In genomic region chr22:22912722-22913253, GRCh38 we compare ENCODE assay signal across 20 cellular contexts. TPM values are rescaled to one million over a fixed set of nuclear protein-coding genes. Genes with fewer than 3 reads are reported as not detected.
DNase-seq lines count a peak whose midpoint lies in the region; ATAC-seq and TF ChIP-seq lines count a peak whose summit lies in the region.
"Had no signal": no experiment of that assay in that cellular context is flagged by ENCODE, and none has a peak within 500 bp of the region (broad histone marks: within the 10 kb centered on the region; RNA-seq: fewer than 3 reads in every experiment).

No MANE protein-coding gene starts in this region.

- H3K27ac ChIP-seq in DOHH2 (ENCODE audit: low read depth, low read length): peak overlapping the region; percentile 73; the same call in 1 of the 2 replicates
- H3K27ac ChIP-seq in right atrium auricular region: no peak overlapping the region
- H3K27ac ChIP-seq in neural progenitor cell: no peak overlapping the region
- H3K27ac ChIP-seq: A549, C4-2B, KMS-11 had no signal

- H3K36me3 ChIP-seq in DOHH2 (ENCODE audit: control insufficient read depth, low read length) (no peaks in the 10 kb centered on the region), right atrium auricular region (no peaks in the 10 kb centered on the region), neural progenitor cell (no peaks in the 10 kb centered on the region)

- H3K4me1 Mint-ChIP-seq in activated B cell treated with CpG ODN at 0.5 μM for 24 hours: peaks cover 92% of the 10 kb centered on the region
- peaks cover 83 to 100% (median 96%) of the 10 kb centered on the region in 3 donors for H3K4me1 Mint-ChIP-seq in naive B cell
- H3K4me1 Mint-ChIP-seq in neural progenitor cell: peaks cover 8% of the 10 kb centered on the region
- peaks cover 81 to 100% of the 10 kb centered on the region in 2 donors for H3K4me1 Mint-ChIP-seq in stimulated activated naive B cell treated with anti-CD40 and anti-IgM and Interleukin-4, amounts not matched to agents 10 μg/mL and 1 μg/mL and 100 μg/mL, for 72 hours
- H3K4me1 Mint-ChIP-seq: CD4-positive, alpha-beta memory T cell; H9 had no signal

- H3K9me3 ChIP-seq in DOHH2 (ENCODE audit: control insufficient read depth, insufficient read depth, low read length): no peaks in the 10 kb centered on the region
- H3K9me3 ChIP-seq in right atrium auricular region: no peaks in the 10 kb centered on the region
- H3K9me3 ChIP-seq in neural progenitor cell (ENCODE audit: low read depth): no peaks in the 10 kb centered on the region
- H3K9me3 ChIP-seq: A549 had no signal

- no peaks in the 10 kb centered on the region for H3K9me2 ChIP-seq in DOHH2 (replicated peaks; ENCODE audit: control insufficient read depth, low read length)

- ATAC-seq in activated B cell treated with CpG ODN at 0.5 μM for 24 hours (ENCODE audit: low read depth) (no peak), naive B cell (ENCODE audit: low read depth in 2 of 2) (no peak)
- ATAC-seq in stimulated activated naive B cell treated with anti-CD40 and anti-IgM and Interleukin-4, amounts not matched to agents 10 μg/mL and 1 μg/mL and 100 μg/mL, for 72 hours (replicated peaks): no peak
- ATAC-seq: A549, GM12878 had no signal

- intact Hi-C loops in activated B cell treated with CpG ODN at 0.5 μM for 24 hours (cut with micrococcal nuclease): no loop called here

- H3K79me2 ChIP-seq in DOHH2 (ENCODE audit: control insufficient read depth, low read length): no peaks in the 10 kb centered on the region
- no peaks in the 10 kb centered on the region for H3K79me2 ChIP-seq in neural progenitor cell (ENCODE audit: low read depth)

- no peak overlapping the region for H3K4me3 ChIP-seq in DOHH2 (ENCODE audit: low read length)
- H3K4me3 ChIP-seq in right atrium auricular region: no peak overlapping the region
- no peak overlapping the region for H3K4me3 ChIP-seq in neural progenitor cell
- H3K4me3 ChIP-seq: A549, GM12878 had no signal

- no peak overlapping the region for H3K4me3 Mint-ChIP-seq in activated B cell treated with CpG ODN at 0.5 μM for 24 hours
- peak overlapping the region in 6 of 8 donors; percentile 13 to 81 (median 67) for H3K4me3 Mint-ChIP-seq in naive B cell
- no peak overlapping the region for H3K4me3 Mint-ChIP-seq in neural progenitor cell
- H3K4me3 Mint-ChIP-seq in stimulated activated naive B cell treated with anti-CD40 and anti-IgM and Interleukin-4, amounts not matched to agents 10 μg/mL and 1 μg/mL and 100 μg/mL, for 72 hours: no peak overlapping the region
- H3K4me3 Mint-ChIP-seq: CD4-positive, alpha-beta memory T cell; H9; IgD-negative memory B cell had no signal

- H3K27me3 Mint-ChIP-seq in activated B cell treated with CpG ODN at 0.5 μM for 24 hours (no peaks in the 10 kb centered on the region), naive B cell (no peaks in the 10 kb centered on the region), neural progenitor cell (ENCODE audit: insufficient read depth, low read depth) (peaks cover 5% of the 10 kb centered on the region)
- no peaks in the 10 kb centered on the region for H3K27me3 Mint-ChIP-seq in stimulated activated naive B cell treated with anti-CD40 and anti-IgM and Interleukin-4, amounts not matched to agents 10 μg/mL and 1 μg/mL and 100 μg/mL, for 72 hours

- H3K36me3 Mint-ChIP-seq in activated B cell treated with CpG ODN at 0.5 μM for 24 hours (ENCODE audit: low read depth) (peaks cover 11% of the 10 kb centered on the region), naive B cell (peaks cover 7 to 11% of the 10 kb centered on the region in 2 donors), neural progenitor cell (no peaks in the 10 kb centered on the region)
- H3K36me3 Mint-ChIP-seq in stimulated activated naive B cell treated with anti-CD40 and anti-IgM and Interleukin-4, amounts not matched to agents 10 μg/mL and 1 μg/mL and 100 μg/mL, for 72 hours: peaks cover 11 to 20% of the 10 kb centered on the region in 2 donors
- H3K36me3 Mint-ChIP-seq: CD4-positive, alpha-beta memory T cell had no signal

- H3K27ac Mint-ChIP-seq in activated B cell treated with CpG ODN at 0.5 μM for 24 hours: peak overlapping the region; percentile 85
- H3K27ac Mint-ChIP-seq in naive B cell: peak overlapping the region in 5 of 6 donors; percentile 49 to 96 (median 92)
- H3K27ac Mint-ChIP-seq in neural progenitor cell: no peak overlapping the region
- H3K27ac Mint-ChIP-seq in stimulated activated naive B cell treated with anti-CD40 and anti-IgM and Interleukin-4, amounts not matched to agents 10 μg/mL and 1 μg/mL and 100 μg/mL, for 72 hours: no peak overlapping the region
- H3K27ac Mint-ChIP-seq: CD4-positive, alpha-beta memory T cell; H9 had no signal

- H3K4me1 ChIP-seq in DOHH2 (ENCODE audit: control insufficient read depth, low read length): peaks cover 82% of the 10 kb centered on the region
- no peaks in the 10 kb centered on the region for H3K4me1 ChIP-seq in right atrium auricular region
- H3K4me1 ChIP-seq in neural progenitor cell: no peaks in the 10 kb centered on the region
- H3K4me1 ChIP-seq: A549 had no signal

- H3F3A ChIP-seq in DOHH2 (ENCODE audit: control insufficient read depth, insufficient read depth) (peaks cover 28% of the 10 kb centered on the region), neural progenitor cell (ENCODE audit: low read depth) (no peaks in the 10 kb centered on the region)

- no peak overlapping the region for H2AFZ ChIP-seq in neural progenitor cell (replicated peaks)

- H3K4me2 ChIP-seq in DOHH2 (ENCODE audit: low read length) (no peak overlapping the region), neural progenitor cell (no peak overlapping the region)
- H3K4me2 ChIP-seq: A549, KMS-11 had no signal

- H3K9ac ChIP-seq in neural progenitor cell: no peak overlapping the region
- H3K9ac ChIP-seq: KMS-11 had no signal

- DNase-seq in activated B cell treated with CpG ODN at 0.5 μM for 24 hours: no peak
- no peak for DNase-seq in naive B cell
- DNase-seq in right atrium auricular region (ENCODE audit: low spot score): no peak
- DNase-seq in neural progenitor cell (ENCODE audit: low spot score): no peak
- DNase-seq in stimulated activated naive B cell treated with anti-CD40 and anti-IgM and Interleukin-4, amounts not matched to agents 10 μg/mL and 1 μg/mL and 100 μg/mL, for 72 hours: no peak
- no peak for DNase-seq in AG08396 (ENCODE audit: low spot score)
- DNase-seq: AML-193; CD4-positive, alpha-beta memory T cell; DMS153; GOT3; H9 had no signal

- POLR2A ChIA-PET in activated B cell treated with CpG ODN at 0.5 μM for 24 hours (lab: Charles Lee): interaction anchor here (1.5 to 11.7 kb wide), 4 partner anchors 10 to 28 kb away, joined by 4 to 151 read pairs (median 18); no protein-coding TSS in a partner anchor

- CTCF ChIA-PET in activated B cell treated with CpG ODN at 0.5 μM for 24 hours (lab: Charles Lee): interaction anchor here (1.0 to 2.5 kb wide), 3 partner anchors 10 to 41 kb away, joined by 3 to 5 read pairs (median 4); no protein-coding TSS in a partner anchor

- H4K20me1 ChIP-seq in DOHH2 (ENCODE audit: control insufficient read depth, insufficient read depth, low read depth, low read length): no peaks in the 10 kb centered on the region
- no peaks in the 10 kb centered on the region for H4K20me1 ChIP-seq in neural progenitor cell (ENCODE audit: low read depth)

- TF ChIP-seq CTCF in DOHH2 (IDR thresholded peaks at IDR 0.05; ENCODE audit: low read depth, low read length, poor library complexity, severe bottlenecking) (no peak), activated B cell treated with CpG ODN at 0.5 μM for 24 hours (IDR thresholded peaks at IDR 0.05) (no peak), right atrium auricular region (IDR thresholded peaks at IDR 0.05) (no peak), neural progenitor cell (IDR thresholded peaks at IDR 0.05) (no peak)

- H3K9me3 Mint-ChIP-seq in activated B cell treated with CpG ODN at 0.5 μM for 24 hours: no peaks in the 10 kb centered on the region
- H3K9me3 Mint-ChIP-seq in naive B cell: no peaks in the 10 kb centered on the region
- H3K9me3 Mint-ChIP-seq in neural progenitor cell: no peaks in the 10 kb centered on the region
- H3K9me3 Mint-ChIP-seq in stimulated activated naive B cell treated with anti-CD40 and anti-IgM and Interleukin-4, amounts not matched to agents 10 μg/mL and 1 μg/mL and 100 μg/mL, for 72 hours: no peaks in the 10 kb centered on the region
- H3K9me3 Mint-ChIP-seq: IgD-negative memory B cell had no signal

- H3K27me3 ChIP-seq in DOHH2 (ENCODE audit: control insufficient read depth, low read length): no peaks in the 10 kb centered on the region
- no peaks in the 10 kb centered on the region for H3K27me3 ChIP-seq in right atrium auricular region
- peaks cover 90% of the 10 kb centered on the region for H3K27me3 ChIP-seq in neural progenitor cell

RNA-seq across cellular contexts. Expression of gene IGLL5, which starts 25.2 kb away (rescaled TPM):
- total RNA-seq in activated B cell treated with CpG ODN at 0.5 μM for 24 hours (189 and 195 TPM in 2 replicates), right atrium auricular region (1 to 10 TPM in 1 of 2 donors, under 1 TPM in 1; 0.59 to 1.4 TPM), neural progenitor cell (ENCODE audit: low replicate concordance) (not detected in 2 replicates)
- 100 to 1,000 TPM; 233 to 640 (median 475) TPM for polyA plus RNA-seq in naive B cell (ENCODE audit: low read depth in 6 of 6)
- total RNA-seq: CD4-positive, alpha-beta memory T cell; Daoy; G401; GM12878; H9; HT1080 had no signal
- polyA plus RNA-seq: A549, GM12878 had no signal

Comparison
In these comparisons a context has a peak if more than half of its experiments do, and no peak if none do; other contexts are left out.
1. H3K27ac Mint-ChIP-seq: peak in activated B cell treated with CpG ODN at 0.5 μM for 24 hours (single experiment) and naive B cell (5 of 6); none in neural progenitor cell (single experiment) and stimulated activated naive B cell treated with anti-CD40 and anti-IgM and Interleukin-4, amounts not matched to agents 10 μg/mL and 1 μg/mL and 100 μg/mL, for 72 hours (single experiment).
2. H3K4me3 Mint-ChIP-seq: peak in naive B cell (6 of 8); none in activated B cell treated with CpG ODN at 0.5 μM for 24 hours (single experiment), neural progenitor cell (single experiment) and stimulated activated naive B cell treated with anti-CD40 and anti-IgM and Interleukin-4, amounts not matched to agents 10 μg/mL and 1 μg/mL and 100 μg/mL, for 72 hours (0 of 2).
3. RNA of gene IGLL5, which starts 25.2 kb away (total RNA-seq): 189 to 195 TPM in activated B cell treated with CpG ODN at 0.5 μM for 24 hours; 0.59 to 1.4 TPM in right atrium auricular region and not detected in neural progenitor cell; every median in the first group is over 10 times any median in the second.